9 cellular contexts compared by ENCODE assay signal in the genomic region with DNA sequence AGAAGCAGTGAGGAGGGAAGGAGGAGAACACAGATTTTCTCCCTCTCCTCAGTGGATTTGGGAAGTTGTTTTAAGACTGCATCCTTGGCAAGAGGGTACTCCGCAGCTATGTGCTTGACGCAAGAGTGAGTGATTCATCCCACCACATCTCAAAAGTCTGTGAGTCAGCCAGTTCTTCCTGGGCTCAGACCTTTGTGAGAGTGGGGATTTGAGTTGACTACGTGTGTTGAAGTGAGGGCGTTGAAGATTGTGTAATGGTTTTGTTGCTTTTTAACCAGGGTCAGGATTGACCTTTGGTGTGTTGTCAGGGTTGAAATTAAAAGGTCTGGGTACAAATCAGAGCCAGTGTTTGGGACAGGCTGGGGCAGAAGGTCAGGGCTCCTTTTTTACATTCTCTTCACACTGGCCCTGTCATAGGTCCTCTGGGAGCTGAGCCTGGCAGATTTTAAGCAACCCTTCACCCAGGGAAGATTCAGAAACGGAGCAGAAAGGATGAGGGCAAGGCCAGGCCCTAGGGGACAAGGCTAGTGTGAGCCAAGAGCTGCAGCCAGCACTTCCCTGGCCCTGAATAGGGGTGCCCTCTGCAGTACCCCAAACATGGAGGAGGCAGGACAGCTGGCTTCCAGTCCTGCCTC. TPM values are rescaled to one million over a fixed set of nuclear protein-coding genes. Genes with fewer than 3 reads are reported as not detected.
DNase-seq lines count a peak whose midpoint lies in the region; ATAC-seq and TF ChIP-seq lines count a peak whose summit lies in the region.
"Had no signal": no experiment of that assay in that cellular context is flagged by ENCODE, and none has a peak within 500 bp of the region (broad histone marks: within the 10 kb centered on the region; RNA-seq: fewer than 3 reads in every experiment).

No MANE protein-coding gene starts in this region.

- H3K23me2 ChIP-seq in H9 (ENCODE audit: insufficient read length, low read depth, low read length, poor library complexity, severe bottlenecking), result no peaks in the 10 kb centered on the region

- H4K5ac ChIP-seq in H9 (ENCODE audit: insufficient read length, low read depth, low read length), result no peak overlapping the region

- CTCF ChIA-PET in CD8-positive, alpha-beta T cell (lab: Charles Lee), result no interaction called here

- H2AK5ac ChIP-seq in H9 (ENCODE audit: insufficient read length, low read length), result no peak overlapping the region

- no peak overlapping the region for H2BK120ac ChIP-seq in H9 (ENCODE audit: low read depth, low read length, poor library complexity, severe bottlenecking)

- H2BK20ac ChIP-seq in H9 (ENCODE audit: low read depth, low read length, poor library complexity, severe bottlenecking), result no peak overlapping the region

- H4K91ac ChIP-seq in H9 (ENCODE audit: insufficient read length, low read depth, low read length), result no peak overlapping the region

- peaks cover 11 to 81% (median 53%) of the 10 kb centered on the region in 10 experiments; a peak in 19 of 20 replicates for H3K4me1 ChIP-seq in BLaER1 treated with 17β-estradiol and CSF1 and Interleukin-3, amounts not matched to agents 10 nM and 100 nM
- peaks cover 0 to 14% of the 10 kb centered on the region in 2 donors for H3K4me1 ChIP-seq in mucosa of rectum (ENCODE audit: control insufficient read depth in 2 of 2, insufficient read depth in 2 of 2, low read length in 2 of 2)
- H3K4me1 ChIP-seq in H9 (ENCODE audit: insufficient read depth, low read length), result no peaks in the 10 kb centered on the region
- H3K4me1 ChIP-seq in CD8-positive, alpha-beta T cell (ENCODE audit: insufficient read depth, low read length), result no peaks in the 10 kb centered on the region

- H3K36me3 ChIP-seq in BLaER1 treated with 17β-estradiol and CSF1 and Interleukin-3, amounts not matched to agents 10 nM and 100 nM, result no peaks in the 10 kb centered on the region
- H3K36me3 ChIP-seq in mucosa of rectum (ENCODE audit: control insufficient read depth in 2 of 2, insufficient read depth in 2 of 2, low read length in 2 of 2), result no peaks in the 10 kb centered on the region
- no peaks in the 10 kb centered on the region for H3K36me3 ChIP-seq in CD8-positive, alpha-beta T cell (ENCODE audit: insufficient read depth, low read length)
- H3K36me3 ChIP-seq: cardiac muscle cell had no signal

- H2AFZ ChIP-seq in H9 (ENCODE audit: low read length), result no peak overlapping the region

- H3K56ac ChIP-seq in H9 (ENCODE audit: insufficient read length, low read depth, low read length), result no peak overlapping the region

- no peak overlapping the region for H3K23ac ChIP-seq in H9 (ENCODE audit: insufficient read length, low read depth, low read length)

- H3K4me3 Mint-ChIP-seq in H9, result no peak overlapping the region
- H3K4me3 Mint-ChIP-seq in CD8-positive, alpha-beta T cell, result no peak overlapping the region

- H4K20me1 ChIP-seq in BLaER1 treated with 17β-estradiol and CSF1 and Interleukin-3, amounts not matched to agents 10 nM and 100 nM, result no peaks in the 10 kb centered on the region
- H4K20me1 ChIP-seq in H9 (ENCODE audit: control insufficient read depth, insufficient read depth, insufficient read length), result no peaks in the 10 kb centered on the region

- no peak overlapping the region for H3K4ac ChIP-seq in H9 (ENCODE audit: low read depth, low read length)

- H3K27me3 ChIP-seq in BLaER1 treated with 17β-estradiol and CSF1 and Interleukin-3, amounts not matched to agents 10 nM and 100 nM, result no peaks in the 10 kb centered on the region
- no peaks in the 10 kb centered on the region for H3K27me3 ChIP-seq in mucosa of rectum (ENCODE audit: control insufficient read depth in 2 of 2, insufficient read depth in 2 of 2, low read length in 2 of 2)
- no peaks in the 10 kb centered on the region for H3K27me3 ChIP-seq in H9 (ENCODE audit: insufficient read depth, low read length)
- H3K27me3 ChIP-seq in CD8-positive, alpha-beta T cell (ENCODE audit: insufficient read depth, low read length), result no peaks in the 10 kb centered on the region
- H3K27me3 ChIP-seq: cardiac muscle cell had no signal

- H3K9me3 Mint-ChIP-seq in H9, result no peaks in the 10 kb centered on the region; a peak in 1 of 5 replicates
- no peaks in the 10 kb centered on the region for H3K9me3 Mint-ChIP-seq in CD8-positive, alpha-beta T cell

- H3K4me3 ChIP-seq in BLaER1 treated with 17β-estradiol and CSF1 and Interleukin-3, amounts not matched to agents 10 nM and 100 nM, result peak overlapping the region in 1 of 10 experiments; percentile 37; a peak in 2 of 20 replicates
- H3K4me3 ChIP-seq in cardiac fibroblast (replicated peaks in 1 of 2; ENCODE audit: low read depth in 2 of 2, low read length in 2 of 2) (no peak overlapping the region), mucosa of rectum (ENCODE audit: low read length in 2 of 2) (no peak overlapping the region)
- H3K4me3 ChIP-seq in CD8-positive, alpha-beta T cell (ENCODE audit: low read depth, low read length), result no peak overlapping the region
- H3K4me3 ChIP-seq: cardiac muscle cell had no signal

- H3K4me2 ChIP-seq in BLaER1 treated with 17β-estradiol and CSF1 and Interleukin-3, amounts not matched to agents 10 nM and 100 nM, result peak overlapping the region in 10 of 11 experiments; percentile 29 to 86 (median 82); a peak in 18 of 22 replicates
- H3K4me2 ChIP-seq in H9 (ENCODE audit: insufficient read depth, insufficient read length, low read length), result no peak overlapping the region

- no peaks in the 10 kb centered on the region for H3K79me2 ChIP-seq in H9 (ENCODE audit: insufficient read depth, low read length)

- no peak overlapping the region for H4K8ac ChIP-seq in H9 (replicated peaks; ENCODE audit: insufficient read length, low read depth, low read length)

- intact Hi-C loops in CD8-positive, alpha-beta T cell (cut with DNase I, micrococcal nuclease), result no loop called here

- H3K79me1 ChIP-seq in H9 (ENCODE audit: insufficient read depth, low read depth, low read length, poor library complexity, severe bottlenecking), result no peaks in the 10 kb centered on the region

- no peak for ATAC-seq in GM18909 (IDR thresholded peaks at IDR 0.05; ENCODE audit: poor library complexity, unreplicated experiment)
- ATAC-seq in CD8-positive, alpha-beta T cell, result no peak

- H3K36me3 Mint-ChIP-seq in H9 (ENCODE audit: insufficient read depth in 1 of 3, low read depth in 3 of 3), result no peaks in the 10 kb centered on the region; a peak in 1 of 7 replicates
- no peaks in the 10 kb centered on the region for H3K36me3 Mint-ChIP-seq in CD8-positive, alpha-beta T cell

- H2BK5ac ChIP-seq in H9 (ENCODE audit: insufficient read length, low read length), result no peak overlapping the region

- POLR2A ChIA-PET in CD8-positive, alpha-beta T cell (lab: Charles Lee), result no interaction called here

- no peak overlapping the region for H2BK15ac ChIP-seq in H9 (ENCODE audit: low read depth, low read length)

- H3T11ph ChIP-seq in H9 (ENCODE audit: low read length), result no peak overlapping the region

- H3K27me3 Mint-ChIP-seq in H9 (ENCODE audit: low read depth), result no peaks in the 10 kb centered on the region
- H3K27me3 Mint-ChIP-seq in CD8-positive, alpha-beta T cell (ENCODE audit: low read depth), result peaks cover 14% of the 10 kb centered on the region

- TF ChIP-seq CTCF in cardiac fibroblast (IDR thresholded peaks at IDR 0.05; ENCODE audit: low read depth, low read length) (no peak), H9 (conservative IDR thresholded peaks at IDR 0.05) (no peak)
- TF ChIP-seq CTCF in CD8-positive, alpha-beta T cell (IDR thresholded peaks at IDR 0.05), result no peak

- peak overlapping the region in 10 of 11 experiments; percentile 54 to 79 (median 74); a peak in 19 of 22 replicates for H3K9ac ChIP-seq in BLaER1 treated with 17β-estradiol and CSF1 and Interleukin-3, amounts not matched to agents 10 nM and 100 nM
- no peak overlapping the region for H3K9ac ChIP-seq in mucosa of rectum (ENCODE audit: low read depth in 1 of 2, low read length in 2 of 2)
- no peak overlapping the region for H3K9ac ChIP-seq in H9 (ENCODE audit: extremely low read depth, insufficient read length, low read length)

- H3K9me3 ChIP-seq in BLaER1 treated with 17β-estradiol and CSF1 and Interleukin-3, amounts not matched to agents 10 nM and 100 nM (replicated peaks in 1 of 11), result no peaks in the 10 kb centered on the region
- H3K9me3 ChIP-seq in mucosa of rectum (ENCODE audit: control insufficient read depth in 2 of 2, low read length in 2 of 2) (no peaks in the 10 kb centered on the region), H9 (ENCODE audit: control insufficient read depth, low read depth, low read length) (no peaks in the 10 kb centered on the region)
- no peaks in the 10 kb centered on the region for H3K9me3 ChIP-seq in CD8-positive, alpha-beta T cell (ENCODE audit: low read length)

- H3K18ac ChIP-seq in H9 (ENCODE audit: insufficient read length, low read depth, low read length), result no peak overlapping the region

- H3K27ac Mint-ChIP-seq in H9, result no peak overlapping the region; a peak in 2 of 7 replicates
- no peak overlapping the region for H3K27ac Mint-ChIP-seq in CD8-positive, alpha-beta T cell

- H2BK12ac ChIP-seq in H9 (ENCODE audit: insufficient read length, low read depth, low read length), result no peak overlapping the region

- peaks cover 4 to 12% of the 10 kb centered on the region in 2 experiments; a peak in 3 of 4 replicates for H3K4me1 Mint-ChIP-seq in H9
- no peaks in the 10 kb centered on the region for H3K4me1 Mint-ChIP-seq in CD8-positive, alpha-beta T cell (ENCODE audit: low read depth)

- DNase-seq in NCI-H460 (ENCODE audit: extremely low read depth, low read depth), result peak; percentile 96
- DNase-seq in cardiac fibroblast (ENCODE audit: low read depth in 2 of 2), result peak; percentile 100
- no peak for DNase-seq in NCI-H2029 (lab: John Stamatoyannopoulos, UW)
- DNase-seq in H9, result no peak
- no peak for DNase-seq in CD8-positive, alpha-beta T cell

- WGBS in H9 (ENCODE audit: extremely low coverage, insufficient read length, low lambda C conversion rate), result 100% methylated on average over 2 of the region's 5 CpGs

- no peak overlapping the region for H3K14ac ChIP-seq in H9 (ENCODE audit: insufficient read depth, low read length)

- peak overlapping the region; percentile 55 to 95 (median 86); a peak in 21 of 22 replicates for H3K27ac ChIP-seq in BLaER1 treated with 17β-estradiol and CSF1 and Interleukin-3, amounts not matched to agents 10 nM and 100 nM
- H3K27ac ChIP-seq in mucosa of rectum (ENCODE audit: low read depth in 2 of 2, low read length in 2 of 2), result peak overlapping the region; percentile 65 to 70
- H3K27ac ChIP-seq in H9 (ENCODE audit: insufficient read length, low read depth, low read length), result no peak overlapping the region
- H3K27ac ChIP-seq in CD8-positive, alpha-beta T cell (ENCODE audit: low read depth, low read length), result no peak overlapping the region
- H3K27ac ChIP-seq: cardiac muscle cell had no signal

RNA-seq across cellular contexts. Expression of gene C11orf86, which starts 4.2 kb away (rescaled TPM):
- not detected in 2 replicates for total RNA-seq in NCI-H460 (2014; rRNA removed; shearing (Covaris generic))
- 1.7 and 3.6 TPM in 2 replicates for polyA plus RNA-seq in NCI-H460 (2014; cell fraction: nucleus; rRNA removed)
- total RNA-seq in H9 (2021), result 0.24 TPM in 1 of 2 replicates, not detected in the other
- not detected for total RNA-seq in CD8-positive, alpha-beta T cell
- total RNA-seq: cardiac muscle cell had no signal
- polyA plus RNA-seq: cardiac muscle cell had no signal

RNA-seq across cellular contexts. Expression of gene PC, which starts 12.7 kb away (rescaled TPM):
- 22.2 and 25.5 TPM in 2 replicates for total RNA-seq in NCI-H460 (2014; rRNA removed; shearing (Covaris generic))
- 48.2 and 68.4 TPM in 2 replicates for polyA plus RNA-seq in NCI-H460 (2014; cell fraction: nucleus; rRNA removed)
- total RNA-seq in H9 (2021), result 31.7 and 32.6 TPM in 2 replicates
- total RNA-seq in CD8-positive, alpha-beta T cell, result 1 to 10 TPM; 4.4 to 4.5 TPM

RNA-seq across cellular contexts. Expression of gene SYT12, which starts 52.0 kb away (rescaled TPM):
- 0.32 and 0.52 TPM in 2 replicates for total RNA-seq in NCI-H460 (2014; rRNA removed; shearing (Covaris generic))
- 0.18 and 0.21 TPM in 2 replicates for polyA plus RNA-seq in NCI-H460 (2014; cell fraction: nucleus; rRNA removed)
- 1.9 and 2.1 TPM in 2 replicates for total RNA-seq in H9 (2021)
- not detected for total RNA-seq in CD8-positive, alpha-beta T cell
- polyA plus RNA-seq: cardiac muscle cell had no signal

Comparison
In these comparisons a context has a peak if more than half of its experiments do, and no peak if none do; other contexts are left out.
1. H3K27ac ChIP-seq: peak in BLaER1 treated with 17β-estradiol and CSF1 and Interleukin-3, amounts not matched to agents 10 nM and 100 nM (11 of 11) and mucosa of rectum (2 of 2); none in H9 (single experiment) and CD8-positive, alpha-beta T cell (single experiment).
2. H3K9ac ChIP-seq: peak in BLaER1 treated with 17β-estradiol and CSF1 and Interleukin-3, amounts not matched to agents 10 nM and 100 nM (10 of 11); none in mucosa of rectum (0 of 2) and H9 (single experiment).
3. DNase-seq: peak in NCI-H460 (single experiment) and cardiac fibroblast (2 of 2); none in NCI-H2029 (single experiment), H9 (single experiment) and CD8-positive, alpha-beta T cell (0 of 7).